In the genomic region with DNA sequence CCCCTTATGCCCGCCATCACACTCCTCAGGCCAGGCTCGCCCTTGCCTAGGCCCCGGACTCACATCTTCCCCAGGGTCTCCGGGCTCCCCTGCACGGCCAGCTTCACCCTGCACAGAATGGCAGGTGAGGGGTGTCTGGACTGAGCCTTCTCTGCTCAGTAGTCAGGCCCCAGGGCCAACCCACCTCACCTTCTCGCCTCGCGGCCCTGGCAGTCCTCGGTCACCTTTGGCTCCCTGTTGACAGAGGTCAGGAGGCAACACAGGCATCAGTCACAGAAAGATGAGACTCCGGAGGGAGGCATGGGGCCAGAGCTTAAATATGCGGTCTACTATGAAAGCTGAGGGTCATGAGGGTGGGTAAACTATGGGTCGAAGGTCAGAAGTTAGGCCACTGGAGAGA, we compare ENCODE assay signal across 28 cellular contexts. TPM values are rescaled to one million over a fixed set of nuclear protein-coding genes. Genes with fewer than 3 reads are reported as not detected.
DNase-seq lines count a peak whose midpoint lies in the region; ATAC-seq and TF ChIP-seq lines count a peak whose summit lies in the region.
"Had no signal": no experiment of that assay in that cellular context is flagged by ENCODE, and none has a peak within 500 bp of the region (broad histone marks: within the 10 kb centered on the region; RNA-seq: fewer than 3 reads in every experiment).

No MANE protein-coding gene starts in this region.

- ATAC-seq in IMR-90 (ENCODE audit: low read depth) (no peak), GM21447 (IDR thresholded peaks at IDR 0.05; ENCODE audit: unreplicated experiment) (no peak), GM21367 (IDR thresholded peaks at IDR 0.05; ENCODE audit: unreplicated experiment) (no peak)
- ATAC-seq: GM12878 had no signal

- in situ Hi-C loops in IMR-90 (cut with MboI; ENCODE audit: low sequenced_read_pairs) = no loop called here

- TF ChIP-seq POLR2A in IMR-90 (IDR thresholded peaks at IDR 0.05; ENCODE audit: low read depth, low read length) = no peak

- H3K9ac ChIP-seq in IMR-90 (ENCODE audit: low read depth, low read length) = no peak overlapping the region
- H3K9ac ChIP-seq in neuronal stem cell (ENCODE audit: low read depth, low read length, poor library complexity) = peak overlapping the region; percentile 21
- H3K9ac ChIP-seq: BLaER1 had no signal

- no peak for DNase-seq in IMR-90
- DNase-seq in RWPE1 (ENCODE audit: low spot score) = no peak
- no peak for DNase-seq in neuronal stem cell (ENCODE audit: low spot score)
- no peak for DNase-seq in HuH-7 (ENCODE audit: low spot score)
- DNase-seq: 8988T; ACHN; BE2C; C1 segment of cervical spinal cord; CD4-positive, alpha-beta memory T cell; CD4-positive, CD25-positive, alpha-beta regulatory T cell; CD8-positive, alpha-beta memory T cell; COR-L47; DMS 273 treated with DMSO at 0.1 percent for 48 hours; DMS153; DMS53; DMS79; DND-41; EL; GDM1 had no signal

- no peak overlapping the region for H3K56ac ChIP-seq in IMR-90 (ENCODE audit: extremely low read depth, insufficient read depth, low read length)

- H3K9me3 ChIP-seq in IMR-90 (ENCODE audit: control insufficient read depth, insufficient read depth, low read length) = no peaks in the 10 kb centered on the region
- no peaks in the 10 kb centered on the region for H3K9me3 ChIP-seq in neuronal stem cell (replicated peaks in 1 of 2; ENCODE audit: control insufficient read depth in 2 of 2, insufficient read depth in 1 of 2, low read depth in 1 of 2, low read length in 2 of 2)
- H3K9me3 ChIP-seq: BE2C, BLaER1 had no signal

- no peak overlapping the region for H4K91ac ChIP-seq in IMR-90 (ENCODE audit: insufficient read depth, low read depth, low read length)
- no peak overlapping the region for H4K91ac ChIP-seq in neuronal stem cell (ENCODE audit: low read depth, low read length, poor library complexity)

- no peak overlapping the region for H3K4me2 ChIP-seq in IMR-90 (ENCODE audit: low read depth, low read length)
- H3K4me2 ChIP-seq in neuronal stem cell (ENCODE audit: insufficient read depth, low read length, poor library complexity, severe bottlenecking) = no peak overlapping the region
- H3K4me2 ChIP-seq: BLaER1 had no signal

- H3K23ac ChIP-seq in IMR-90 (ENCODE audit: low read depth, low read length) = no peak overlapping the region
- no peak overlapping the region for H3K23ac ChIP-seq in neuronal stem cell (ENCODE audit: low read depth, low read length, poor library complexity)

- H2BK15ac ChIP-seq in IMR-90 (ENCODE audit: low read depth, low read length) = no peak overlapping the region; the same call in 2 of the 3 replicates
- no peak overlapping the region for H2BK15ac ChIP-seq in neuronal stem cell (ENCODE audit: low read length)

- intact Hi-C loops in IMR-90 (cut with micrococcal nuclease) = no loop called here

- H2BK120ac ChIP-seq in IMR-90 (ENCODE audit: low read depth, low read length) = no peak overlapping the region
- H2BK120ac ChIP-seq in neuronal stem cell (ENCODE audit: low read depth, low read length) = no peak overlapping the region

- no TSS peak for BruUV-seq in IMR-90 (replicated peaks; lab: Mats Ljungman, UMichigan)

- H3K4ac ChIP-seq in IMR-90 (ENCODE audit: low read depth, low read length) = no peak overlapping the region
- H3K4ac ChIP-seq in neuronal stem cell (ENCODE audit: low read length) = no peak overlapping the region

- peaks cover 4 to 12% of the 10 kb centered on the region in 2 experiments; a peak in 2 of 4 replicates for H3K79me1 ChIP-seq in IMR-90 (ENCODE audit: low read depth in 1 of 2, low read length in 2 of 2)
- peaks cover 2% of the 10 kb centered on the region for H3K79me1 ChIP-seq in neuronal stem cell (ENCODE audit: low read depth, low read length)

- H3K14ac ChIP-seq in IMR-90 (replicated peaks; ENCODE audit: low read depth, low read length) (no peak overlapping the region), neuronal stem cell (ENCODE audit: low read length) (no peak overlapping the region)

- H3K27me3 ChIP-seq in IMR-90 (ENCODE audit: control insufficient read depth, insufficient read depth, low read length) (no peaks in the 10 kb centered on the region), neuronal stem cell (ENCODE audit: control insufficient read depth in 3 of 3, insufficient read depth in 3 of 3, low read depth in 1 of 3, low read length in 3 of 3) (no peaks in the 10 kb centered on the region)
- H3K27me3 ChIP-seq: BE2C, BLaER1 had no signal

- H3K36me3 ChIP-seq in IMR-90 (ENCODE audit: control insufficient read depth, insufficient read depth, low read length) = peaks cover 75% of the 10 kb centered on the region
- peaks cover 0 to 4% of the 10 kb centered on the region in 2 donors for H3K36me3 ChIP-seq in neuronal stem cell (replicated peaks in 1 of 2; ENCODE audit: control insufficient read depth in 2 of 2, insufficient read depth in 2 of 2, low read length in 2 of 2)
- H3K36me3 ChIP-seq: BE2C, BLaER1 had no signal

- no peak overlapping the region for H2AK5ac ChIP-seq in IMR-90 (ENCODE audit: low read depth, low read length)
- H2AK5ac ChIP-seq in neuronal stem cell (ENCODE audit: low read depth, low read length) = no peak overlapping the region

- H4K20me1 ChIP-seq in IMR-90 (ENCODE audit: insufficient read depth, low read length) = peaks cover 6% of the 10 kb centered on the region; the same call in 1 of the 2 replicates
- H4K20me1 ChIP-seq: BLaER1 had no signal

- H2BK5ac ChIP-seq in IMR-90 (ENCODE audit: low read depth, low read length, poor library complexity, severe bottlenecking) (no peak overlapping the region), neuronal stem cell (ENCODE audit: low read length) (no peak overlapping the region)

- no peak overlapping the region for H4K8ac ChIP-seq in IMR-90 (ENCODE audit: low read depth in 2 of 2, low read length in 2 of 2)
- H4K8ac ChIP-seq in neuronal stem cell (ENCODE audit: low read depth, low read length) = no peak overlapping the region

- no peak overlapping the region for H2BK20ac ChIP-seq in IMR-90 (ENCODE audit: low read depth, low read length)

- H2AK9ac ChIP-seq in IMR-90 (replicated peaks; ENCODE audit: low read depth, low read length, poor library complexity) = peak overlapping the region; percentile 50

- no peak overlapping the region for H2BK12ac ChIP-seq in neuronal stem cell (ENCODE audit: low read length)

- H3K9me1 ChIP-seq in IMR-90 (ENCODE audit: insufficient read depth, low read length) = peaks cover 10% of the 10 kb centered on the region; the same call in 1 of the 2 replicates

- WGBS in IMR-90 (ENCODE audit: extremely low coverage in 2 of 2, insufficient read length in 1 of 2), 2 experiments = 100% methylated on average over 1 of the region's 12 CpGs; no CpG with 5 or more reads in 1 of the 2 experiments
- no CpG with 5 or more reads among the region's 12 CpGs for WGBS in neuronal stem cell (ENCODE audit: extremely low coverage in 2 of 2, insufficient read length in 2 of 2, insufficient replicate concordance in 1 of 2), 2 donors

- dilution Hi-C loops in IMR-90 (cut with HindIII; ENCODE audit: low sequenced_read_pairs, unreplicated experiment) = no loop called here

- CTCF ChIA-PET in IMR-90 (lab: Yijun Ruan, JAX) = no interaction called here
- CTCF ChIA-PET in RWPE1 (lab: Yijun Ruan, JAX) = interaction anchor here (0.7 kb wide), 1 partner anchor 690 kb away, joined by 3 read pairs; no protein-coding TSS in a partner anchor

- no peak overlapping the region for H4K5ac ChIP-seq in IMR-90 (ENCODE audit: low read depth, low read length)

- H3K4me3 ChIP-seq in IMR-90 (ENCODE audit: insufficient read depth, low read depth, low read length) = no peak overlapping the region
- H3K4me3 ChIP-seq in neuronal stem cell (ENCODE audit: low read length in 2 of 2) = no peak overlapping the region
- H3K4me3 ChIP-seq: BLaER1, GM12878 had no signal

- H2AFZ ChIP-seq in IMR-90 (replicated peaks; ENCODE audit: low read length, poor library complexity) (no peak overlapping the region), neuronal stem cell (ENCODE audit: low read length) (no peak overlapping the region)

- TF ChIP-seq CTCF in IMR-90 (conservative IDR thresholded peaks at IDR 0.05; ENCODE audit: low read depth, low read length) (no peak), RWPE1 (conservative IDR thresholded peaks at IDR 0.05; ENCODE audit: low read depth) (no peak)

- H3K27ac ChIP-seq in IMR-90 (ENCODE audit: insufficient read depth, low read length) (no peak overlapping the region), RWPE1 (peak overlapping the region; percentile 100), neuronal stem cell (replicated peaks; ENCODE audit: low read length) (no peak overlapping the region)
- H3K27ac ChIP-seq: BLaER1 had no signal

- H3K4me1 ChIP-seq in IMR-90 (ENCODE audit: control insufficient read depth, insufficient read depth, low read length) (no peaks in the 10 kb centered on the region), neuronal stem cell (ENCODE audit: control insufficient read depth in 2 of 2, insufficient read depth in 1 of 2, low read depth in 1 of 2, low read length in 2 of 2) (peaks cover 0 to 2% of the 10 kb centered on the region in 2 donors)
- H3K4me1 ChIP-seq: BE2C had no signal

- H3K18ac ChIP-seq in IMR-90 (ENCODE audit: low read depth, low read length) (no peak overlapping the region), neuronal stem cell (ENCODE audit: low read length) (no peak overlapping the region)

- TF ChIP-seq RAD21 in IMR-90 (IDR thresholded peaks at IDR 0.05; ENCODE audit: low read length) = no peak

- POLR2A ChIA-PET in IMR-90 (lab: Charles Lee; ENCODE audit: unreplicated experiment) (no interaction called here), RWPE1 (lab: Yijun Ruan, JAX; ENCODE audit: low non-redundant PET) (no interaction called here)

RNA-seq across cellular contexts. Expression of a gene that starts 8.4 kb away (rescaled TPM):
- total RNA-seq in IMR-90 (2012; rRNA removed) = 0.54 and 0.56 TPM in 2 replicates
- polyA plus RNA-seq in IMR-90 (2012; rRNA removed) = 2.3 and 2.7 TPM in 2 replicates
- polyA plus RNA-seq in IMR-90 (2012; cell fraction: cytosol; rRNA removed) = 0.56 and 1.4 TPM in 2 replicates
- polyA plus RNA-seq in IMR-90 (2012; cell fraction: nucleus; rRNA removed; ENCODE audit: low replicate concordance) = 19.4 and 40.3 TPM in 2 replicates
- 0.13 TPM for polyA plus RNA-seq in neuronal stem cell (2013, experiment 1 of 2)
- 0.10 TPM for polyA plus RNA-seq in neuronal stem cell (2013, experiment 2 of 2)
- total RNA-seq: CD4-positive, alpha-beta memory T cell; CD4-positive, CD25-positive, alpha-beta regulatory T cell; CD8-positive, alpha-beta memory T cell; G401; GM12878 had no signal
- polyA plus RNA-seq: CD14-positive monocyte; CD4-positive, alpha-beta memory T cell; CD4-positive, CD25-positive, alpha-beta regulatory T cell; CD8-positive, alpha-beta memory T cell had no signal

RNA-seq across cellular contexts. Expression of a gene that starts 15.3 kb away (rescaled TPM):
- 16.1 and 17.0 TPM in 2 replicates for total RNA-seq in IMR-90 (2012; rRNA removed)
- polyA plus RNA-seq in IMR-90 (2012; rRNA removed) = 14.8 and 16.9 TPM in 2 replicates
- polyA plus RNA-seq in IMR-90 (2012; cell fraction: cytosol; rRNA removed) = 11.1 and 15.7 TPM in 2 replicates
- polyA plus RNA-seq in IMR-90 (2012; cell fraction: nucleus; rRNA removed; ENCODE audit: low replicate concordance) = 53.9 and 57.6 TPM in 2 replicates
- 9.2 TPM for polyA plus RNA-seq in neuronal stem cell (2013, experiment 1 of 2)
- 8.9 TPM for polyA plus RNA-seq in neuronal stem cell (2013, experiment 2 of 2)

RNA-seq across cellular contexts. Expression of a gene that starts 23.2 kb away (rescaled TPM):
- 3.1 and 4.1 TPM in 2 replicates for total RNA-seq in IMR-90 (2012; rRNA removed)
- 20.3 and 23.2 TPM in 2 replicates for polyA plus RNA-seq in IMR-90 (2012; rRNA removed)
- polyA plus RNA-seq in IMR-90 (2012; cell fraction: cytosol; rRNA removed) = 13.6 and 14.6 TPM in 2 replicates
- 308 and 435 TPM in 2 replicates for polyA plus RNA-seq in IMR-90 (2012; cell fraction: nucleus; rRNA removed; ENCODE audit: low replicate concordance)
- polyA plus RNA-seq in neuronal stem cell (2013, experiment 1 of 2) = 8.2 TPM
- 7.8 TPM for polyA plus RNA-seq in neuronal stem cell (2013, experiment 2 of 2)
- polyA plus RNA-seq: CD4-positive, alpha-beta memory T cell; CD4-positive, CD25-positive, alpha-beta regulatory T cell; CD8-positive, alpha-beta memory T cell had no signal

RNA-seq across cellular contexts. Expression of a gene that starts 37.5 kb away (rescaled TPM):
- 952 and 1,365 TPM in 2 replicates for total RNA-seq in IMR-90 (2012; rRNA removed)
- 410 and 474 TPM in 2 replicates for polyA plus RNA-seq in IMR-90 (2012; rRNA removed)
- polyA plus RNA-seq in IMR-90 (2012; cell fraction: cytosol; rRNA removed) = 589 and 721 TPM in 2 replicates
- polyA plus RNA-seq in IMR-90 (2012; cell fraction: nucleus; rRNA removed; ENCODE audit: low replicate concordance) = 253 and 529 TPM in 2 replicates
- polyA plus RNA-seq in neuronal stem cell (2013, experiment 1 of 2) = 137 TPM
- polyA plus RNA-seq in neuronal stem cell (2013, experiment 2 of 2) = 134 TPM

RNA-seq across cellular contexts. Expression of a gene that starts 49.6 kb away (rescaled TPM):
- not detected in 2 replicates for total RNA-seq in IMR-90 (2012; rRNA removed)
- polyA plus RNA-seq in IMR-90 (2012; rRNA removed) = 0.15 TPM in 1 of 2 replicates, not detected in the other
- polyA plus RNA-seq in IMR-90 (2012; cell fraction: cytosol; rRNA removed) = not detected in 2 replicates
- 0.63 and 1.1 TPM in 2 replicates for polyA plus RNA-seq in IMR-90 (2012; cell fraction: nucleus; rRNA removed; ENCODE audit: low replicate concordance)
- 0.15 TPM for polyA plus RNA-seq in neuronal stem cell (2013, experiment 1 of 2)
- polyA plus RNA-seq in neuronal stem cell (2013, experiment 2 of 2) = not detected
- total RNA-seq: A673; CD4-positive, alpha-beta memory T cell; CD4-positive, CD25-positive, alpha-beta regulatory T cell; CD8-positive, alpha-beta memory T cell; Daoy; G401; GM12878 had no signal
- polyA plus RNA-seq: AG04450; CD14-positive monocyte; CD4-positive, alpha-beta memory T cell; CD4-positive, CD25-positive, alpha-beta regulatory T cell; CD8-positive, alpha-beta memory T cell; GM12878 had no signal
